In genomic region chr5:121304838-121305237, GRCh38 we compare ENCODE assay signal across 9 cellular contexts.
"Had no signal": no experiment of that assay in that cellular context is flagged by ENCODE, and none has a peak within 500 bp of the region (broad histone marks: within the 10 kb centered on the region; RNA-seq: fewer than 3 reads in every experiment).

No MANE protein-coding gene starts in this region.

- H3K27ac Mint-ChIP-seq: GM23338 had no signal

- DNase-seq: H7, Karpas-422, KBM-7 had no signal

- H3K4me3 Mint-ChIP-seq: GM23338, IgD-negative memory B cell had no signal

- H3K9ac ChIP-seq: KMS-11 had no signal

- H3K4me1 Mint-ChIP-seq: IgD-negative memory B cell had no signal

- H3K27ac ChIP-seq: HL-60, KMS-11 had no signal

- H3K36me3 Mint-ChIP-seq: IgD-negative memory B cell had no signal

- H3K36me3 ChIP-seq: HAP-1 had no signal

- H3K4me2 ChIP-seq: GM23338, KMS-11 had no signal

- H2AFZ ChIP-seq: GM23338 had no signal

- H3K27me3 Mint-ChIP-seq: IgD-negative memory B cell had no signal

- H3K4me3 ChIP-seq: GM23338, HAP-1 had no signal

- H3K9me3 ChIP-seq: HAP-1 had no signal

- ATAC-seq: GM23338, HCT116 had no signal

- H3K9me3 Mint-ChIP-seq: GM23338 had no signal

- H3K4me1 ChIP-seq: HAP-1 had no signal
